1 cellular context compared by ENCODE assay signal in genomic region chr9:6243746-6244145, GRCh38.
TF ChIP-seq lines count a peak whose summit lies in the region.

No MANE protein-coding gene starts in this region.

TF ChIP-seq in GM23338, 12 proteins besides CTCF, POLR2A, EP300 and RAD21 (continued from another document):
- TF ChIP-seq, protein P1, sequence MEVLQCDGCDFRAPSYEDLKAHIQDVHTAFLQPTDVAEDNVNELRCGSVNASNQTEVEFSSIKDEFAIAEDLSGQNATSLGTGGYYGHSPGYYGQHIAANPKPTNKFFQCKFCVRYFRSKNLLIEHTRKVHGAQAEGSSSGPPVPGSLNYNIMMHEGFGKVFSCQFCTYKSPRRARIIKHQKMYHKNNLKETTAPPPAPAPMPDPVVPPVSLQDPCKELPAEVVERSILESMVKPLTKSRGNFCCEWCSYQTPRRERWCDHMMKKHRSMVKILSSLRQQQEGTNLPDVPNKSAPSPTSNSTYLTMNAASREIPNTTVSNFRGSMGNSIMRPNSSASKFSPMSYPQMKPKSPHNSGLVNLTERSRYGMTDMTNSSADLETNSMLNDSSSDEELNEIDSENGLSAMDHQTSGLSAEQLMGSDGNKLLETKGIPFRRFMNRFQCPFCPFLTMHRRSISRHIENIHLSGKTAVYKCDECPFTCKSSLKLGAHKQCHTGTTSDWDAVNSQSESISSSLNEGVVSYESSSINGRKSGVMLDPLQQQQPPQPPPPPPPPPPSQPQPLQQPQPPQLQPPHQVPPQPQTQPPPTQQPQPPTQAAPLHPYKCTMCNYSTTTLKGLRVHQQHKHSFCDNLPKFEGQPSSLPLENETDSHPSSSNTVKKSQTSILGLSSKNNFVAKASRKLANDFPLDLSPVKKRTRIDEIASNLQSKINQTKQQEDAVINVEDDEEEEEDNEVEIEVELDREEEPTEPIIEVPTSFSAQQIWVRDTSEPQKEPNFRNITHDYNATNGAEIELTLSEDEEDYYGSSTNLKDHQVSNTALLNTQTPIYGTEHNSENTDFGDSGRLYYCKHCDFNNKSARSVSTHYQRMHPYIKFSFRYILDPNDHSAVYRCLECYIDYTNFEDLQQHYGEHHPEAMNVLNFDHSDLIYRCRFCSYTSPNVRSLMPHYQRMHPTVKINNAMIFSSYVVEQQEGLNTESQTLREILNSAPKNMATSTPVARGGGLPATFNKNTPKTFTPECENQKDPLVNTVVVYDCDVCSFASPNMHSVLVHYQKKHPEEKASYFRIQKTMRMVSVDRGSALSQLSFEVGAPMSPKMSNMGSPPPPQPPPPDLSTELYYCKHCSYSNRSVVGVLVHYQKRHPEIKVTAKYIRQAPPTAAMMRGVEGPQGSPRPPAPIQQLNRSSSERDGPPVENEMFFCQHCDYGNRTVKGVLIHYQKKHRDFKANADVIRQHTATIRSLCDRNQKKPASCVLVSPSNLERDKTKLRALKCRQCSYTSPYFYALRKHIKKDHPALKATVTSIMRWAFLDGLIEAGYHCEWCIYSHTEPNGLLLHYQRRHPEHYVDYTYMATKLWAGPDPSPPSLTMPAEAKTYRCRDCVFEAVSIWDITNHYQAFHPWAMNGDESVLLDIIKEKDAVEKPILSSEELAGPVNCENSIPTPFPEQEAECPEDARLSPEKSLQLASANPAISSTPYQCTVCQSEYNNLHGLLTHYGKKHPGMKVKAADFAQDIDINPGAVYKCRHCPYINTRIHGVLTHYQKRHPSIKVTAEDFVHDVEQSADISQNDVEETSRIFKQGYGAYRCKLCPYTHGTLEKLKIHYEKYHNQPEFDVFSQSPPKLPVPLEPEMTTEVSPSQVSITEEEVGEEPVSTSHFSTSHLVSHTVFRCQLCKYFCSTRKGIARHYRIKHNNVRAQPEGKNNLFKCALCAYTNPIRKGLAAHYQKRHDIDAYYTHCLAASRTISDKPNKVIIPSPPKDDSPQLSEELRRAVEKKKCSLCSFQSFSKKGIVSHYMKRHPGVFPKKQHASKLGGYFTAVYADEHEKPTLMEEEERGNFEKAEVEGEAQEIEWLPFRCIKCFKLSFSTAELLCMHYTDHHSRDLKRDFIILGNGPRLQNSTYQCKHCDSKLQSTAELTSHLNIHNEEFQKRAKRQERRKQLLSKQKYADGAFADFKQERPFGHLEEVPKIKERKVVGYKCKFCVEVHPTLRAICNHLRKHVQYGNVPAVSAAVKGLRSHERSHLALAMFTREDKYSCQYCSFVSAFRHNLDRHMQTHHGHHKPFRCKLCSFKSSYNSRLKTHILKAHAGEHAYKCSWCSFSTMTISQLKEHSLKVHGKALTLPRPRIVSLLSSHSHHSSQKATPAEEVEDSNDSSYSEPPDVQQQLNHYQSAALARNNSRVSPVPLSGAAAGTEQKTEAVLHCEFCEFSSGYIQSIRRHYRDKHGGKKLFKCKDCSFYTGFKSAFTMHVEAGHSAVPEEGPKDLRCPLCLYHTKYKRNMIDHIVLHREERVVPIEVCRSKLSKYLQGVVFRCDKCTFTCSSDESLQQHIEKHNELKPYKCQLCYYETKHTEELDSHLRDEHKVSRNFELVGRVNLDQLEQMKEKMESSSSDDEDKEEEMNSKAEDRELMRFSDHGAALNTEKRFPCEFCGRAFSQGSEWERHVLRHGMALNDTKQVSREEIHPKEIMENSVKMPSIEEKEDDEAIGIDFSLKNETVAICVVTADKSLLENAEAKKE (CRISPR knock-in tag; IDR thresholded peaks at IDR 0.05), result no peak
- TF ChIP-seq ZNF114 (CRISPR knock-in tag; IDR thresholded peaks at IDR 0.05), result no peak
- no peak for TF ChIP-seq EZH2 (IDR thresholded peaks at IDR 0.05; ENCODE audit: low read depth, unreplicated experiment)
- TF ChIP-seq, protein P2, sequence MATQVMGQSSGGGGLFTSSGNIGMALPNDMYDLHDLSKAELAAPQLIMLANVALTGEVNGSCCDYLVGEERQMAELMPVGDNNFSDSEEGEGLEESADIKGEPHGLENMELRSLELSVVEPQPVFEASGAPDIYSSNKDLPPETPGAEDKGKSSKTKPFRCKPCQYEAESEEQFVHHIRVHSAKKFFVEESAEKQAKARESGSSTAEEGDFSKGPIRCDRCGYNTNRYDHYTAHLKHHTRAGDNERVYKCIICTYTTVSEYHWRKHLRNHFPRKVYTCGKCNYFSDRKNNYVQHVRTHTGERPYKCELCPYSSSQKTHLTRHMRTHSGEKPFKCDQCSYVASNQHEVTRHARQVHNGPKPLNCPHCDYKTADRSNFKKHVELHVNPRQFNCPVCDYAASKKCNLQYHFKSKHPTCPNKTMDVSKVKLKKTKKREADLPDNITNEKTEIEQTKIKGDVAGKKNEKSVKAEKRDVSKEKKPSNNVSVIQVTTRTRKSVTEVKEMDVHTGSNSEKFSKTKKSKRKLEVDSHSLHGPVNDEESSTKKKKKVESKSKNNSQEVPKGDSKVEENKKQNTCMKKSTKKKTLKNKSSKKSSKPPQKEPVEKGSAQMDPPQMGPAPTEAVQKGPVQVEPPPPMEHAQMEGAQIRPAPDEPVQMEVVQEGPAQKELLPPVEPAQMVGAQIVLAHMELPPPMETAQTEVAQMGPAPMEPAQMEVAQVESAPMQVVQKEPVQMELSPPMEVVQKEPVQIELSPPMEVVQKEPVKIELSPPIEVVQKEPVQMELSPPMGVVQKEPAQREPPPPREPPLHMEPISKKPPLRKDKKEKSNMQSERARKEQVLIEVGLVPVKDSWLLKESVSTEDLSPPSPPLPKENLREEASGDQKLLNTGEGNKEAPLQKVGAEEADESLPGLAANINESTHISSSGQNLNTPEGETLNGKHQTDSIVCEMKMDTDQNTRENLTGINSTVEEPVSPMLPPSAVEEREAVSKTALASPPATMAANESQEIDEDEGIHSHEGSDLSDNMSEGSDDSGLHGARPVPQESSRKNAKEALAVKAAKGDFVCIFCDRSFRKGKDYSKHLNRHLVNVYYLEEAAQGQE (IDR thresholded peaks at IDR 0.05; ENCODE audit: unreplicated experiment), result no peak
- TF ChIP-seq NANOG (IDR thresholded peaks at IDR 0.05; ENCODE audit: borderline replicate concordance), result no peak
